In genomic region chr2:191678437-191679110, GRCh38 we compare ENCODE assay signal across 8 cellular contexts. TPM values are rescaled to one million over a fixed set of nuclear protein-coding genes. Genes with fewer than 3 reads are reported as not detected.
DNase-seq lines count a peak whose midpoint lies in the region; ATAC-seq, FAIRE-seq and TF ChIP-seq lines count a peak whose summit lies in the region.

No MANE protein-coding gene starts in this region.

- FAIRE-seq in D721Med (lab: Jason Lieb, UNC) = no peak

- H3K14ac ChIP-seq in mesenchymal stem cell (ENCODE audit: low read length in 2 of 2) = peak overlapping the region in 1 of 2 experiments; percentile 89

- 3% methylated on average over 25 of the region's 40 CpGs for WGBS in mesenchymal stem cell

- peak overlapping the region in 1 of 2 experiments; percentile 34 for H3K23ac ChIP-seq in mesenchymal stem cell (ENCODE audit: low read length in 2 of 2)

- peak overlapping the region; percentile 23 for H2BK15ac ChIP-seq in mesenchymal stem cell (ENCODE audit: low read depth, poor library complexity, severe bottlenecking)

- H4K91ac ChIP-seq in mesenchymal stem cell (ENCODE audit: low read length) = peak overlapping the region; percentile 91

- H2AK5ac ChIP-seq in mesenchymal stem cell (ENCODE audit: low read length, severe bottlenecking) = peak overlapping the region; percentile 29

- peak overlapping the region; percentile 60 to 61 for H3K4ac ChIP-seq in mesenchymal stem cell (ENCODE audit: low read depth in 1 of 2, low read length in 2 of 2)

- H3K36me3 ChIP-seq in DND-41 (ENCODE audit: insufficient read depth, low read length) (peaks cover 30% of the 10 kb centered on the region), duodenal mucosa (ENCODE audit: control insufficient read depth in 1 of 2, insufficient read depth in 2 of 2, low read length in 2 of 2) (peaks cover 7 to 13% of the 10 kb centered on the region in 2 donors), mesenchymal stem cell (ENCODE audit: control insufficient read depth in 1 of 2, insufficient read depth in 2 of 2, low read depth in 1 of 2, low read length in 2 of 2) (peaks cover 2 to 36% of the 10 kb centered on the region in 2 experiments)

- peak overlapping the region; percentile 91 for H2BK5ac ChIP-seq in mesenchymal stem cell (ENCODE audit: low read depth, low read length, poor library complexity, severe bottlenecking)

- H3K9ac ChIP-seq in DND-41 (ENCODE audit: low read depth, low read length) = peak overlapping the region; percentile 89
- H3K9ac ChIP-seq in duodenal mucosa (ENCODE audit: low read depth in 1 of 2, low read length in 2 of 2) = peak overlapping the region; percentile 90 to 93
- peak overlapping the region; percentile 100 for H3K9ac ChIP-seq in mesenchymal stem cell (ENCODE audit: low read length)

- H3K79me2 ChIP-seq in DND-41 (ENCODE audit: insufficient read depth, low read length) = peaks cover 56% of the 10 kb centered on the region

- peak overlapping the region in 1 of 2 experiments; percentile 82 for H2BK12ac ChIP-seq in mesenchymal stem cell (ENCODE audit: low read length in 2 of 2)

- H3K4me1 ChIP-seq in DND-41 (ENCODE audit: insufficient read depth, low read length) = peaks cover 75% of the 10 kb centered on the region
- peaks cover 15 to 26% of the 10 kb centered on the region in 2 donors for H3K4me1 ChIP-seq in duodenal mucosa (ENCODE audit: control insufficient read depth in 1 of 2, insufficient read depth in 2 of 2, low read length in 2 of 2)
- peaks cover 1% of the 10 kb centered on the region for H3K4me1 ChIP-seq in mesenchymal stem cell (ENCODE audit: control insufficient read depth, insufficient read depth, low read depth, low read length)

- H3K79me1 ChIP-seq in mesenchymal stem cell (replicated peaks; ENCODE audit: low read length, poor library complexity, severe bottlenecking) = no peaks in the 10 kb centered on the region

- peak overlapping the region; percentile 73 to 82 for H3K4me3 ChIP-seq in DND-41 (ENCODE audit: low read depth in 1 of 2, low read length in 2 of 2)
- peak overlapping the region; percentile 80 to 85 for H3K4me3 ChIP-seq in duodenal mucosa (ENCODE audit: low read depth in 1 of 2, low read length in 2 of 2)
- peak overlapping the region; percentile 81 to 93 for H3K4me3 ChIP-seq in mesenchymal stem cell (ENCODE audit: insufficient read depth in 1 of 2, low read depth in 1 of 2, low read length in 2 of 2)

- peak overlapping the region; percentile 79 to 91 for H3K18ac ChIP-seq in mesenchymal stem cell (ENCODE audit: low read depth in 1 of 2, low read length in 2 of 2)

- TF ChIP-seq CTCF in DND-41 (IDR thresholded peaks at IDR 0.05; ENCODE audit: borderline replicate concordance, extremely low read depth, low read length, poor library complexity, severe bottlenecking) = no peak
- TF ChIP-seq CTCF in D721Med (IDR thresholded peaks at IDR 0.05; ENCODE audit: insufficient read depth, missing control alignments) = no peak

- H3K4me2 ChIP-seq in DND-41 (ENCODE audit: insufficient read depth, low read length) (peak overlapping the region; percentile 77), mesenchymal stem cell (ENCODE audit: low read length, poor library complexity, severe bottlenecking) (peak overlapping the region; percentile 68)

- H2AFZ ChIP-seq in DND-41 (ENCODE audit: low read depth, low read length) = peak overlapping the region; percentile 68; the same call in 1 of the 2 replicates
- no peak overlapping the region for H2AFZ ChIP-seq in mesenchymal stem cell (ENCODE audit: low read depth, low read length)

- DNase-seq in DND-41 (peak; percentile 64), KG1 (lab: John Stamatoyannopoulos, UW) (peak; percentile 49), mesenchymal stem cell (peak; percentile 56), D721Med (ENCODE audit: insufficient read length, low spot score) (no peak)
- peak; percentile 79 for DNase-seq in activated CD4-positive, alpha-beta T cell treated with anti-CD3 and anti-CD28 coated beads for 48 hours
- DNase-seq in stimulated activated CD8-positive, alpha-beta memory T cell treated with anti-CD3 and anti-CD28 coated beads, Interleukin-15, amount 100 ng/mL, for 48 hours (ENCODE audit: low read depth in 2 of 2) = peak; percentile 36 to 59

- H3K27me3 ChIP-seq in DND-41 (ENCODE audit: insufficient read depth, low read length, poor library complexity) (no peaks in the 10 kb centered on the region), duodenal mucosa (ENCODE audit: control insufficient read depth in 1 of 2, insufficient read depth in 2 of 2, low read length in 2 of 2) (no peaks in the 10 kb centered on the region), mesenchymal stem cell (ENCODE audit: control insufficient read depth in 1 of 2, insufficient read depth in 1 of 2, low read length in 2 of 2) (no peaks in the 10 kb centered on the region)

- H3K9me3 ChIP-seq in DND-41 (ENCODE audit: insufficient read depth, low read length, severe bottlenecking) = no peaks in the 10 kb centered on the region
- no peaks in the 10 kb centered on the region for H3K9me3 ChIP-seq in duodenal mucosa (ENCODE audit: control insufficient read depth in 1 of 2, low read length in 2 of 2)
- no peaks in the 10 kb centered on the region for H3K9me3 ChIP-seq in mesenchymal stem cell (ENCODE audit: control insufficient read depth, low read length)

- H4K8ac ChIP-seq in mesenchymal stem cell (ENCODE audit: low read length) = peak overlapping the region; percentile 80

- ATAC-seq in DND-41 (ENCODE audit: insufficient read depth, low read depth) = peak; percentile 10; the same call in 1 of the 3 replicates
- peak; percentile 7 for ATAC-seq in GM21529 (IDR thresholded peaks at IDR 0.05; ENCODE audit: unreplicated experiment)

- peak overlapping the region; percentile 95 for H3K27ac ChIP-seq in DND-41 (ENCODE audit: low read length)
- peak overlapping the region; percentile 87 for H3K27ac ChIP-seq in duodenal mucosa (ENCODE audit: low read depth, low read length)
- H3K27ac ChIP-seq in mesenchymal stem cell (ENCODE audit: low read length, poor library complexity, severe bottlenecking) = peak overlapping the region; percentile 89

- H2BK120ac ChIP-seq in mesenchymal stem cell (ENCODE audit: low read depth, low read length) = peak overlapping the region; percentile 83

- 0 out of 2 replicates have a peak, but pooled peaks cover 4% of the 10 kb centered on the region for H4K20me1 ChIP-seq in DND-41 (ENCODE audit: insufficient read depth, low read length)

RNA-seq across cellular contexts. Expression of gene NABP1, which starts 0.6 kb away (rescaled TPM):
- 21.4 TPM for polyA plus RNA-seq in mesenchymal stem cell (2013, experiment 1 of 2)
- polyA plus RNA-seq in mesenchymal stem cell (2013, experiment 2 of 2) = 22.3 TPM
